ENCODE assay signal across 15 cellular contexts in genomic region chr1:51575406-51576084, GRCh38. TPM values are rescaled to one million over a fixed set of nuclear protein-coding genes. Genes with fewer than 3 reads are reported as not detected.
DNase-seq lines count a peak whose midpoint lies in the region; ATAC-seq lines count a peak whose summit lies in the region.
"Had no signal": no experiment of that assay in that cellular context is flagged by ENCODE, and none has a peak within 500 bp of the region (broad histone marks: within the 10 kb centered on the region; RNA-seq: fewer than 3 reads in every experiment).

No MANE protein-coding gene starts in this region.

- ATAC-seq in naive B cell (ENCODE audit: low read depth in 2 of 2), result no peak
- no peak for ATAC-seq in GM18517 (IDR thresholded peaks at IDR 0.05; ENCODE audit: unreplicated experiment)

- intact Hi-C loops in activated T-helper 1 cell treated with anti-CD3 and anti-CD28 coated beads, Interleukin-12 subunit alpha, Interleukin-12 subunit beta, Interleukin-2, Interleukin-4 antibody, amounts not matched to agents 30 ng/mL and 10 ng/mL and 1 ng/mL, durations not matched to agents 14 hours and 24 hours and 36 hours (cut with micrococcal nuclease), result no loop called here

- no peaks in the 10 kb centered on the region for H3K9me2 ChIP-seq in Karpas-422 (replicated peaks; ENCODE audit: insufficient read depth, low read length)

- no peak overlapping the region for H3K4me2 ChIP-seq in Karpas-422 (ENCODE audit: low read depth, low read length, poor library complexity, severe bottlenecking)

- H3K27me3 Mint-ChIP-seq in activated T-helper 1 cell treated with anti-CD3 and anti-CD28 coated beads, Interleukin-12 subunit alpha, Interleukin-12 subunit beta, Interleukin-2, Interleukin-4 antibody, amounts not matched to agents 30 ng/mL and 10 ng/mL and 1 ng/mL, durations not matched to agents 14 hours and 24 hours and 36 hours (ENCODE audit: insufficient read depth), result no peaks in the 10 kb centered on the region
- H3K27me3 Mint-ChIP-seq in naive B cell, result no peaks in the 10 kb centered on the region

- H3K27ac ChIP-seq in Karpas-422 (ENCODE audit: low read length), result no peak overlapping the region
- H3K27ac ChIP-seq: coronary artery, uterus had no signal

- peak; percentile 4 for DNase-seq in SIG-M5 treated with dmso at 0.1 percent for 504 hours (lab: John Stamatoyannopoulos, UW; ENCODE audit: unreplicated experiment)
- DNase-seq in SIG-M5 (lab: John Stamatoyannopoulos, UW), result no peak
- DNase-seq in Karpas-422, result no peak
- DNase-seq in activated T-helper 1 cell treated with anti-CD3 and anti-CD28 coated beads, Interleukin-12 subunit alpha, Interleukin-12 subunit beta, Interleukin-2, Interleukin-4 antibody, amounts not matched to agents 30 ng/mL and 10 ng/mL and 1 ng/mL, durations not matched to agents 14 hours and 24 hours and 36 hours (ENCODE audit: low spot score), result no peak
- no peak for DNase-seq in naive B cell
- no peak for DNase-seq in H7
- DNase-seq in DMS153 (lab: John Stamatoyannopoulos, UW), result no peak
- DNase-seq: ACHN; activated CD4-positive, CD25-positive, alpha-beta regulatory T cell treated with anti-CD3 and anti-CD28 coated beads, Interleukin-2, amount 50 U/mL, for 72 hours; NCI-H524; stimulated activated CD4-positive, alpha-beta T cell treated with anti-CD3 and anti-CD28 coated beads, Interleukin-4, amount 100 ng/mL, for 4 hours; uterus had no signal

- H3K4me3 ChIP-seq in Karpas-422 (ENCODE audit: low read length) (no peak overlapping the region), H7 (ENCODE audit: insufficient read depth, low read depth, low read length) (no peak overlapping the region)
- H3K4me3 ChIP-seq: coronary artery, uterus had no signal

- H3K4me1 Mint-ChIP-seq in activated T-helper 1 cell treated with anti-CD3 and anti-CD28 coated beads, Interleukin-12 subunit alpha, Interleukin-12 subunit beta, Interleukin-2, Interleukin-4 antibody, amounts not matched to agents 30 ng/mL and 10 ng/mL and 1 ng/mL, durations not matched to agents 14 hours and 24 hours and 36 hours (ENCODE audit: low read depth), result peaks cover 41% of the 10 kb centered on the region
- H3K4me1 Mint-ChIP-seq in naive B cell, result peaks cover 46 to 68% (median 57%) of the 10 kb centered on the region in 3 donors

- no peaks in the 10 kb centered on the region for H3K36me3 ChIP-seq in Karpas-422 (ENCODE audit: insufficient read depth, low read length)
- no peaks in the 10 kb centered on the region for H3K36me3 ChIP-seq in H7 (replicated peaks; ENCODE audit: control insufficient read depth, insufficient read depth, low read length)
- H3K36me3 ChIP-seq: uterus had no signal

- H3K9ac ChIP-seq in Karpas-422 (ENCODE audit: low read length), result no peak overlapping the region

- peaks cover 6% of the 10 kb centered on the region for H3K36me3 Mint-ChIP-seq in activated T-helper 1 cell treated with anti-CD3 and anti-CD28 coated beads, Interleukin-12 subunit alpha, Interleukin-12 subunit beta, Interleukin-2, Interleukin-4 antibody, amounts not matched to agents 30 ng/mL and 10 ng/mL and 1 ng/mL, durations not matched to agents 14 hours and 24 hours and 36 hours (ENCODE audit: low read depth)
- H3K36me3 Mint-ChIP-seq in naive B cell, result peaks cover 0 to 5% of the 10 kb centered on the region in 2 donors

- H3K9me3 ChIP-seq in Karpas-422 (ENCODE audit: low read length), result no peaks in the 10 kb centered on the region
- H3K9me3 ChIP-seq: uterus had no signal

- H3K4me1 ChIP-seq in Karpas-422 (ENCODE audit: low read length), result peaks cover 28% of the 10 kb centered on the region
- H3K4me1 ChIP-seq: uterus had no signal

- H3K27ac Mint-ChIP-seq in activated T-helper 1 cell treated with anti-CD3 and anti-CD28 coated beads, Interleukin-12 subunit alpha, Interleukin-12 subunit beta, Interleukin-2, Interleukin-4 antibody, amounts not matched to agents 30 ng/mL and 10 ng/mL and 1 ng/mL, durations not matched to agents 14 hours and 24 hours and 36 hours, result peak overlapping the region; percentile 28
- H3K27ac Mint-ChIP-seq in naive B cell, result peak overlapping the region in 5 of 6 donors; percentile 0 to 58 (median 19)

- H3K79me2 ChIP-seq in Karpas-422 (ENCODE audit: low read length), result no peaks in the 10 kb centered on the region

- no peaks in the 10 kb centered on the region for H4K20me1 ChIP-seq in Karpas-422 (ENCODE audit: insufficient read depth, low read depth, low read length)

- H3K27me3 ChIP-seq in Karpas-422 (ENCODE audit: low read length) (no peaks in the 10 kb centered on the region), H7 (ENCODE audit: control insufficient read depth, insufficient read depth, low read length) (no peaks in the 10 kb centered on the region)
- H3K27me3 ChIP-seq: uterus had no signal

- H2AFZ ChIP-seq in Karpas-422 (ENCODE audit: low read length), result peak overlapping the region; percentile 90

- H3K9me3 Mint-ChIP-seq in activated T-helper 1 cell treated with anti-CD3 and anti-CD28 coated beads, Interleukin-12 subunit alpha, Interleukin-12 subunit beta, Interleukin-2, Interleukin-4 antibody, amounts not matched to agents 30 ng/mL and 10 ng/mL and 1 ng/mL, durations not matched to agents 14 hours and 24 hours and 36 hours, result peaks cover 8% of the 10 kb centered on the region
- peaks cover 0 to 4% (median 0%) of the 10 kb centered on the region in 7 donors for H3K9me3 Mint-ChIP-seq in naive B cell
- H3K9me3 Mint-ChIP-seq: neural crest cell had no signal

- H3K4me3 Mint-ChIP-seq in activated T-helper 1 cell treated with anti-CD3 and anti-CD28 coated beads, Interleukin-12 subunit alpha, Interleukin-12 subunit beta, Interleukin-2, Interleukin-4 antibody, amounts not matched to agents 30 ng/mL and 10 ng/mL and 1 ng/mL, durations not matched to agents 14 hours and 24 hours and 36 hours, result no peak overlapping the region
- H3K4me3 Mint-ChIP-seq in naive B cell, result peak overlapping the region in 3 of 8 donors; percentile 1 to 63 (median 9)
- H3K4me3 Mint-ChIP-seq: neural crest cell had no signal

RNA-seq across cellular contexts. Expression of gene OSBPL9, which starts 41.3 kb away (rescaled TPM):
- 62.7 and 128 TPM in 2 replicates for total RNA-seq in Karpas-422 (2014; rRNA removed; shearing (Covaris generic); ENCODE audit: low replicate concordance)
- total RNA-seq in activated T-helper 1 cell treated with anti-CD3 and anti-CD28 coated beads, Interleukin-12 subunit alpha, Interleukin-12 subunit beta, Interleukin-2, Interleukin-4 antibody, amounts not matched to agents 30 ng/mL and 10 ng/mL and 1 ng/mL, durations not matched to agents 14 hours and 24 hours and 36 hours, result 48.1 and 48.8 TPM in 2 replicates
- 10 to 100 TPM; 46.7 to 77.8 (median 52.9) TPM for polyA plus RNA-seq in naive B cell (ENCODE audit: low read depth in 6 of 6)
- 87.4 and 149 TPM in 2 replicates for total RNA-seq in H7 (2014; rRNA removed; shearing (Covaris generic))

RNA-seq across cellular contexts. Expression of gene EPS15, which starts 56.5 kb away (rescaled TPM):
- 70.3 and 116 TPM in 2 replicates for total RNA-seq in Karpas-422 (2014; rRNA removed; shearing (Covaris generic); ENCODE audit: low replicate concordance)
- 53.0 and 55.5 TPM in 2 replicates for total RNA-seq in activated T-helper 1 cell treated with anti-CD3 and anti-CD28 coated beads, Interleukin-12 subunit alpha, Interleukin-12 subunit beta, Interleukin-2, Interleukin-4 antibody, amounts not matched to agents 30 ng/mL and 10 ng/mL and 1 ng/mL, durations not matched to agents 14 hours and 24 hours and 36 hours
- polyA plus RNA-seq in naive B cell (ENCODE audit: low read depth in 6 of 6), result 10 to 100 TPM; 40.6 to 76.5 (median 67.9) TPM
- total RNA-seq in H7 (2014; rRNA removed; shearing (Covaris generic)), result 26.6 and 37.2 TPM in 2 replicates
